ENCODE assay signal across 1 cellular context in the genomic region with DNA sequence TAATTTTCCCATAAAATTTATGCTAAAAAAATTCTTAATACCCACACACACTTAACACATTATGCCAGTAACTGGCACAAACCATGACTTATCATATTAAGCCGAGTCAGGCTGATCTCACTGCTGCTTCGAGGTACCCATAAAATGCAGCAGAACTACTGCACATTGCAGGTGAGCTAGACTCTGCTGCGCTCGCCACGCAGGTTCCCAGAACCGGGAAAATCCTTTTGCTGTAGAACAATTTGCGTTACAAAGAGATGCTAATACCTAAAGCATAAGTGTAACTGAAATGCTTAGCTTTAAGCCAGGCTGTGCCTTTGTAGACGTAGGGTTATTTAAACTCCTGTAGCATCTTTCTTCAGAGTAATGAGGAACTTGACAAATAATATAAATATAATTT.
TF ChIP-seq lines count a peak whose summit lies in the region.

No MANE protein-coding gene starts in this region.

TF ChIP-seq in WTC11, 78 proteins besides CTCF, POLR2A, EP300 and RAD21 (continued from another document):
- TF ChIP-seq, protein P1, sequence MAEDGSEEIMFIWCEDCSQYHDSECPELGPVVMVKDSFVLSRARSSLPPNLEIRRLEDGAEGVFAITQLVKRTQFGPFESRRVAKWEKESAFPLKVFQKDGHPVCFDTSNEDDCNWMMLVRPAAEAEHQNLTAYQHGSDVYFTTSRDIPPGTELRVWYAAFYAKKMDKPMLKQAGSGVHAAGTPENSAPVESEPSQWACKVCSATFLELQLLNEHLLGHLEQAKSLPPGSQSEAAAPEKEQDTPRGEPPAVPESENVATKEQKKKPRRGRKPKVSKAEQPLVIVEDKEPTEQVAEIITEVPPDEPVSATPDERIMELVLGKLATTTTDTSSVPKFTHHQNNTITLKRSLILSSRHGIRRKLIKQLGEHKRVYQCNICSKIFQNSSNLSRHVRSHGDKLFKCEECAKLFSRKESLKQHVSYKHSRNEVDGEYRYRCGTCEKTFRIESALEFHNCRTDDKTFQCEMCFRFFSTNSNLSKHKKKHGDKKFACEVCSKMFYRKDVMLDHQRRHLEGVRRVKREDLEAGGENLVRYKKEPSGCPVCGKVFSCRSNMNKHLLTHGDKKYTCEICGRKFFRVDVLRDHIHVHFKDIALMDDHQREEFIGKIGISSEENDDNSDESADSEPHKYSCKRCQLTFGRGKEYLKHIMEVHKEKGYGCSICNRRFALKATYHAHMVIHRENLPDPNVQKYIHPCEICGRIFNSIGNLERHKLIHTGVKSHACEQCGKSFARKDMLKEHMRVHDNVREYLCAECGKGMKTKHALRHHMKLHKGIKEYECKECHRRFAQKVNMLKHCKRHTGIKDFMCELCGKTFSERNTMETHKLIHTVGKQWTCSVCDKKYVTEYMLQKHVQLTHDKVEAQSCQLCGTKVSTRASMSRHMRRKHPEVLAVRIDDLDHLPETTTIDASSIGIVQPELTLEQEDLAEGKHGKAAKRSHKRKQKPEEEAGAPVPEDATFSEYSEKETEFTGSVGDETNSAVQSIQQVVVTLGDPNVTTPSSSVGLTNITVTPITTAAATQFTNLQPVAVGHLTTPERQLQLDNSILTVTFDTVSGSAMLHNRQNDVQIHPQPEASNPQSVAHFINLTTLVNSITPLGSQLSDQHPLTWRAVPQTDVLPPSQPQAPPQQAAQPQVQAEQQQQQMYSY (CRISPR knock-in tag; IDR thresholded peaks at IDR 0.05), result no peak
- TF ChIP-seq ZNF416 (CRISPR knock-in tag; IDR thresholded peaks at IDR 0.05), result no peak
- TF ChIP-seq NFYB (CRISPR knock-in tag; conservative IDR thresholded peaks at IDR 0.05; ENCODE audit: low read depth), result no peak
- TF ChIP-seq, protein P2, sequence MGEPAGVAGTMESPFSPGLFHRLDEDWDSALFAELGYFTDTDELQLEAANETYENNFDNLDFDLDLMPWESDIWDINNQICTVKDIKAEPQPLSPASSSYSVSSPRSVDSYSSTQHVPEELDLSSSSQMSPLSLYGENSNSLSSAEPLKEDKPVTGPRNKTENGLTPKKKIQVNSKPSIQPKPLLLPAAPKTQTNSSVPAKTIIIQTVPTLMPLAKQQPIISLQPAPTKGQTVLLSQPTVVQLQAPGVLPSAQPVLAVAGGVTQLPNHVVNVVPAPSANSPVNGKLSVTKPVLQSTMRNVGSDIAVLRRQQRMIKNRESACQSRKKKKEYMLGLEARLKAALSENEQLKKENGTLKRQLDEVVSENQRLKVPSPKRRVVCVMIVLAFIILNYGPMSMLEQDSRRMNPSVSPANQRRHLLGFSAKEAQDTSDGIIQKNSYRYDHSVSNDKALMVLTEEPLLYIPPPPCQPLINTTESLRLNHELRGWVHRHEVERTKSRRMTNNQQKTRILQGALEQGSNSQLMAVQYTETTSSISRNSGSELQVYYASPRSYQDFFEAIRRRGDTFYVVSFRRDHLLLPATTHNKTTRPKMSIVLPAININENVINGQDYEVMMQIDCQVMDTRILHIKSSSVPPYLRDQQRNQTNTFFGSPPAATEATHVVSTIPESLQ (CRISPR knock-in tag; IDR thresholded peaks at IDR 0.05), result no peak
